In the genomic region with DNA sequence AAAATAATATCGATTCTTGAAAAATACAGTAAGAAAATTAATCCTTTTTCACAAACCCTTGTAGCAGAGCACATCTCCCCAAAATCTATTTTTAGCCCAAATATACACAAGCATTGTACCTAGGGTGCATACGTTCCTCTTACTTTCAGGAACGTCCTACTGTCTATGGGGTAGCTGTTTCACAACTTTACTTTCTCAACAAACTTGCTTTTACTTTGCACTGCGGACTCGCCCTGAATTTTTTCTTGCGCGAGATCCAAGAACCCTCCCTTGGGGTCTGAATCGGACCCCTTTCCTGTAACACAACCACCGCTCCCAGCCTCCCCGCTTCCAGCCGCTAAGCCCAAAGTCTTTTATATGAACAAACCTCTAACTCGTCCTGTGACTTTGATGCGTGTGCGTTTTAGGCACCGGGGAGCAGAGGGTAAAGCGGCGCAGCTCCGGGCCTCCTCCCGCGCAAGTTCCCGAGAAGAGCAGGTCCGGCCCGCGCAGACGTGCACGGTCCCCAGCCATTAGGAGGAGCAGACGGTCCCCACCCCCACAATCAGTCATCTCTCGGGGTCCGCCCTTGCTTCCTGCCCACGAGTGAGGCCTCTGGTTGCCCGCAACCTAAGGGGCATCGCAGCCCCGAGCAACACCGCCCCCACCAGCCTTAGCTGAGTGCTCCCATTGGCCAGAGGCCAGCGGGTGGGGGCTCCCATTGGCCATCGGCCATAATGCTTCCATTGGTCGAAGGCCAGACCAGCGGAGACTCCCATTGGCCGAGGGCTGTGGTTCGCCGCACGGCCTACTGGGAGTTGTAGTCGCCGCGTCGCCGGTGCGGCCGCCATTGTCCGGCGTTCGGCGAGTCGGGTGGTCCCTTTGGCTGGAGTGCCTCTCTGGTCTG, we compare ENCODE assay signal across 1 cellular context.
TF ChIP-seq lines count a peak whose summit lies in the region.

A gene (plus strand): TSS at position 800 of the 886 bp plus-strand sequence. CDS start 127 bp downstream, outside the sequence.

TF ChIP-seq in GM12878, 131 proteins besides CTCF, POLR2A, EP300 and RAD21 (continued from another document and continues in another):
- TF ChIP-seq SPI1 (IDR thresholded peaks at IDR 0.05; ENCODE audit: borderline replicate concordance, insufficient read depth, low read depth, low read length) (no peak), SRF (IDR thresholded peaks at IDR 0.05; ENCODE audit: low read depth in 2 of 2, low read length in 2 of 2) (no peak), BHLHE40 (IDR thresholded peaks at IDR 0.05; ENCODE audit: borderline replicate concordance in 1 of 2, low read depth in 2 of 2, low read length in 1 of 2) (peak; percentile 46 to 75; a peak in 3 of 4 replicates), TBL1XR1 (IDR thresholded peaks at IDR 0.05; ENCODE audit: low read depth, low read length) (no peak), SUPT20H (IDR thresholded peaks at IDR 0.05; ENCODE audit: borderline replicate concordance, control insufficient read depth, low read depth, low read length) (no peak), MEF2A (IDR thresholded peaks at IDR 0.05; ENCODE audit: insufficient read depth, low read depth, low read length) (peak; percentile 60; the same call in 1 of the 2 replicates), NFYA (IDR thresholded peaks at IDR 0.05; ENCODE audit: borderline replicate concordance, low read depth, low read length) (no peak; the same call in 1 of the 2 replicates), NRF1 (conservative IDR thresholded peaks at IDR 0.05; ENCODE audit: low read depth, low read length) (peak; percentile 45), CBFB (IDR thresholded peaks at IDR 0.05; ENCODE audit: low read depth) (peak; percentile 79; the same call in 1 of the 2 replicates), SREBF1 (IDR thresholded peaks at IDR 0.05; ENCODE audit: low read length) (peak; percentile 53), POU2F2 (IDR thresholded peaks at IDR 0.05; ENCODE audit: borderline replicate concordance, low read depth, low read length) (peak; percentile 48; the same call in 1 of the 3 replicates), ATF7 (IDR thresholded peaks at IDR 0.05; ENCODE audit: low read depth) (peak; percentile 51), RFX5 (IDR thresholded peaks at IDR 0.05; ENCODE audit: low read depth, low read length) (peak; percentile 92), RCOR1 (conservative IDR thresholded peaks at IDR 0.05; ENCODE audit: low read depth, low read length) (peak; percentile 64; the same call in 1 of the 2 replicates), JUND (IDR thresholded peaks at IDR 0.05; ENCODE audit: low read depth, low read length) (no peak), SIX5 (IDR thresholded peaks at IDR 0.05; ENCODE audit: low read depth, low read length, severe bottlenecking) (peak; percentile 80), RUNX3 (IDR thresholded peaks at IDR 0.05; ENCODE audit: low read length) (peak; percentile 80), ZNF207 (IDR thresholded peaks at IDR 0.05; ENCODE audit: borderline replicate concordance) (peak; percentile 33; the same call in 1 of the 2 replicates), IKZF1 (conservative IDR thresholded peaks at IDR 0.05) (peak; percentile 92), GATAD2B (conservative IDR thresholded peaks at IDR 0.05; ENCODE audit: low read depth) (no peak; the same call in 1 of the 2 replicates), SMAD5 (IDR thresholded peaks at IDR 0.05; ENCODE audit: low read depth) (no peak), ZNF217 (IDR thresholded peaks at IDR 0.05) (no peak), CREM (IDR thresholded peaks at IDR 0.05; ENCODE audit: low read depth) (peak; percentile 47; the same call in 1 of the 2 replicates), RB1 (IDR thresholded peaks at IDR 0.05; ENCODE audit: borderline replicate concordance) (peak; percentile 82; the same call in 1 of the 2 replicates), MEF2B (IDR thresholded peaks at IDR 0.05; ENCODE audit: partially characterized antibody, poor library complexity, severe bottlenecking) (peak; percentile 24), TCF12 (IDR thresholded peaks at IDR 0.05; ENCODE audit: low read depth, low read length) (peak; percentile 60; the same call in 1 of the 2 replicates)
- TF ChIP-seq, protein P1, sequence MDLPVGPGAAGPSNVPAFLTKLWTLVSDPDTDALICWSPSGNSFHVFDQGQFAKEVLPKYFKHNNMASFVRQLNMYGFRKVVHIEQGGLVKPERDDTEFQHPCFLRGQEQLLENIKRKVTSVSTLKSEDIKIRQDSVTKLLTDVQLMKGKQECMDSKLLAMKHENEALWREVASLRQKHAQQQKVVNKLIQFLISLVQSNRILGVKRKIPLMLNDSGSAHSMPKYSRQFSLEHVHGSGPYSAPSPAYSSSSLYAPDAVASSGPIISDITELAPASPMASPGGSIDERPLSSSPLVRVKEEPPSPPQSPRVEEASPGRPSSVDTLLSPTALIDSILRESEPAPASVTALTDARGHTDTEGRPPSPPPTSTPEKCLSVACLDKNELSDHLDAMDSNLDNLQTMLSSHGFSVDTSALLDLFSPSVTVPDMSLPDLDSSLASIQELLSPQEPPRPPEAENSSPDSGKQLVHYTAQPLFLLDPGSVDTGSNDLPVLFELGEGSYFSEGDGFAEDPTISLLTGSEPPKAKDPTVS (IDR thresholded peaks at IDR 0.05; ENCODE audit: low read depth, low read length) = no peak
- TF ChIP-seq, protein P2, sequence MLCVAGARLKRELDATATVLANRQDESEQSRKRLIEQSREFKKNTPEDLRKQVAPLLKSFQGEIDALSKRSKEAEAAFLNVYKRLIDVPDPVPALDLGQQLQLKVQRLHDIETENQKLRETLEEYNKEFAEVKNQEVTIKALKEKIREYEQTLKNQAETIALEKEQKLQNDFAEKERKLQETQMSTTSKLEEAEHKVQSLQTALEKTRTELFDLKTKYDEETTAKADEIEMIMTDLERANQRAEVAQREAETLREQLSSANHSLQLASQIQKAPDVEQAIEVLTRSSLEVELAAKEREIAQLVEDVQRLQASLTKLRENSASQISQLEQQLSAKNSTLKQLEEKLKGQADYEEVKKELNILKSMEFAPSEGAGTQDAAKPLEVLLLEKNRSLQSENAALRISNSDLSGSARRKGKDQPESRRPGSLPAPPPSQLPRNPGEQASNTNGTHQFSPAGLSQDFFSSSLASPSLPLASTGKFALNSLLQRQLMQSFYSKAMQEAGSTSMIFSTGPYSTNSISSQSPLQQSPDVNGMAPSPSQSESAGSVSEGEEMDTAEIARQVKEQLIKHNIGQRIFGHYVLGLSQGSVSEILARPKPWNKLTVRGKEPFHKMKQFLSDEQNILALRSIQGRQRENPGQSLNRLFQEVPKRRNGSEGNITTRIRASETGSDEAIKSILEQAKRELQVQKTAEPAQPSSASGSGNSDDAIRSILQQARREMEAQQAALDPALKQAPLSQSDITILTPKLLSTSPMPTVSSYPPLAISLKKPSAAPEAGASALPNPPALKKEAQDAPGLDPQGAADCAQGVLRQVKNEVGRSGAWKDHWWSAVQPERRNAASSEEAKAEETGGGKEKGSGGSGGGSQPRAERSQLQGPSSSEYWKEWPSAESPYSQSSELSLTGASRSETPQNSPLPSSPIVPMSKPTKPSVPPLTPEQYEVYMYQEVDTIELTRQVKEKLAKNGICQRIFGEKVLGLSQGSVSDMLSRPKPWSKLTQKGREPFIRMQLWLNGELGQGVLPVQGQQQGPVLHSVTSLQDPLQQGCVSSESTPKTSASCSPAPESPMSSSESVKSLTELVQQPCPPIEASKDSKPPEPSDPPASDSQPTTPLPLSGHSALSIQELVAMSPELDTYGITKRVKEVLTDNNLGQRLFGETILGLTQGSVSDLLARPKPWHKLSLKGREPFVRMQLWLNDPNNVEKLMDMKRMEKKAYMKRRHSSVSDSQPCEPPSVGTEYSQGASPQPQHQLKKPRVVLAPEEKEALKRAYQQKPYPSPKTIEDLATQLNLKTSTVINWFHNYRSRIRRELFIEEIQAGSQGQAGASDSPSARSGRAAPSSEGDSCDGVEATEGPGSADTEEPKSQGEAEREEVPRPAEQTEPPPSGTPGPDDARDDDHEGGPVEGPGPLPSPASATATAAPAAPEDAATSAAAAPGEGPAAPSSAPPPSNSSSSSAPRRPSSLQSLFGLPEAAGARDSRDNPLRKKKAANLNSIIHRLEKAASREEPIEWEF (IDR thresholded peaks at IDR 0.05; ENCODE audit: insufficient replicate concordance, low read depth, low read length) = no peak
- TF ChIP-seq, protein P3, sequence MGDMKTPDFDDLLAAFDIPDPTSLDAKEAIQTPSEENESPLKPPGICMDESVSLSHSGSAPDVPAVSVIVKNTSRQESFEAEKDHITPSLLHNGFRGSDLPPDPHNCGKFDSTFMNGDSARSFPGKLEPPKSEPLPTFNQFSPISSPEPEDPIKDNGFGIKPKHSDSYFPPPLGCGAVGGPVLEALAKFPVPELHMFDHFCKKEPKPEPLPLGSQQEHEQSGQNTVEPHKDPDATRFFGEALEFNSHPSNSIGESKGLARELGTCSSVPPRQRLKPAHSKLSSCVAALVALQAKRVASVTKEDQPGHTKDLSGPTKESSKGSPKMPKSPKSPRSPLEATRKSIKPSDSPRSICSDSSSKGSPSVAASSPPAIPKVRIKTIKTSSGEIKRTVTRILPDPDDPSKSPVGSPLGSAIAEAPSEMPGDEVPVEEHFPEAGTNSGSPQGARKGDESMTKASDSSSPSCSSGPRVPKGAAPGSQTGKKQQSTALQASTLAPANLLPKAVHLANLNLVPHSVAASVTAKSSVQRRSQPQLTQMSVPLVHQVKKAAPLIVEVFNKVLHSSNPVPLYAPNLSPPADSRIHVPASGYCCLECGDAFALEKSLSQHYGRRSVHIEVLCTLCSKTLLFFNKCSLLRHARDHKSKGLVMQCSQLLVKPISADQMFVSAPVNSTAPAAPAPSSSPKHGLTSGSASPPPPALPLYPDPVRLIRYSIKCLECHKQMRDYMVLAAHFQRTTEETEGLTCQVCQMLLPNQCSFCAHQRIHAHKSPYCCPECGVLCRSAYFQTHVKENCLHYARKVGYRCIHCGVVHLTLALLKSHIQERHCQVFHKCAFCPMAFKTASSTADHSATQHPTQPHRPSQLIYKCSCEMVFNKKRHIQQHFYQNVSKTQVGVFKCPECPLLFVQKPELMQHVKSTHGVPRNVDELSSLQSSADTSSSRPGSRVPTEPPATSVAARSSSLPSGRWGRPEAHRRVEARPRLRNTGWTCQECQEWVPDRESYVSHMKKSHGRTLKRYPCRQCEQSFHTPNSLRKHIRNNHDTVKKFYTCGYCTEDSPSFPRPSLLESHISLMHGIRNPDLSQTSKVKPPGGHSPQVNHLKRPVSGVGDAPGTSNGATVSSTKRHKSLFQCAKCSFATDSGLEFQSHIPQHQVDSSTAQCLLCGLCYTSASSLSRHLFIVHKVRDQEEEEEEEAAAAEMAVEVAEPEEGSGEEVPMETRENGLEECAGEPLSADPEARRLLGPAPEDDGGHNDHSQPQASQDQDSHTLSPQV (IDR thresholded peaks at IDR 0.05) = no peak
- TF ChIP-seq, protein P4, sequence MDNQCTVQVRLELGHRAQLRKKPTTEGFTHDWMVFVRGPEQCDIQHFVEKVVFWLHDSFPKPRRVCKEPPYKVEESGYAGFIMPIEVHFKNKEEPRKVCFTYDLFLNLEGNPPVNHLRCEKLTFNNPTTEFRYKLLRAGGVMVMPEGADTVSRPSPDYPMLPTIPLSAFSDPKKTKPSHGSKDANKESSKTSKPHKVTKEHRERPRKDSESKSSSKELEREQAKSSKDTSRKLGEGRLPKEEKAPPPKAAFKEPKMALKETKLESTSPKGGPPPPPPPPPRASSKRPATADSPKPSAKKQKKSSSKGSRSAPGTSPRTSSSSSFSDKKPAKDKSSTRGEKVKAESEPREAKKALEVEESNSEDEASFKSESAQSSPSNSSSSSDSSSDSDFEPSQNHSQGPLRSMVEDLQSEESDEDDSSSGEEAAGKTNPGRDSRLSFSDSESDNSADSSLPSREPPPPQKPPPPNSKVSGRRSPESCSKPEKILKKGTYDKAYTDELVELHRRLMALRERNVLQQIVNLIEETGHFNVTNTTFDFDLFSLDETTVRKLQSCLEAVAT (IDR thresholded peaks at IDR 0.05) = 0 out of 2 replicates have a peak, but pooled peaks have one; percentile 41
- TF ChIP-seq, protein P5, sequence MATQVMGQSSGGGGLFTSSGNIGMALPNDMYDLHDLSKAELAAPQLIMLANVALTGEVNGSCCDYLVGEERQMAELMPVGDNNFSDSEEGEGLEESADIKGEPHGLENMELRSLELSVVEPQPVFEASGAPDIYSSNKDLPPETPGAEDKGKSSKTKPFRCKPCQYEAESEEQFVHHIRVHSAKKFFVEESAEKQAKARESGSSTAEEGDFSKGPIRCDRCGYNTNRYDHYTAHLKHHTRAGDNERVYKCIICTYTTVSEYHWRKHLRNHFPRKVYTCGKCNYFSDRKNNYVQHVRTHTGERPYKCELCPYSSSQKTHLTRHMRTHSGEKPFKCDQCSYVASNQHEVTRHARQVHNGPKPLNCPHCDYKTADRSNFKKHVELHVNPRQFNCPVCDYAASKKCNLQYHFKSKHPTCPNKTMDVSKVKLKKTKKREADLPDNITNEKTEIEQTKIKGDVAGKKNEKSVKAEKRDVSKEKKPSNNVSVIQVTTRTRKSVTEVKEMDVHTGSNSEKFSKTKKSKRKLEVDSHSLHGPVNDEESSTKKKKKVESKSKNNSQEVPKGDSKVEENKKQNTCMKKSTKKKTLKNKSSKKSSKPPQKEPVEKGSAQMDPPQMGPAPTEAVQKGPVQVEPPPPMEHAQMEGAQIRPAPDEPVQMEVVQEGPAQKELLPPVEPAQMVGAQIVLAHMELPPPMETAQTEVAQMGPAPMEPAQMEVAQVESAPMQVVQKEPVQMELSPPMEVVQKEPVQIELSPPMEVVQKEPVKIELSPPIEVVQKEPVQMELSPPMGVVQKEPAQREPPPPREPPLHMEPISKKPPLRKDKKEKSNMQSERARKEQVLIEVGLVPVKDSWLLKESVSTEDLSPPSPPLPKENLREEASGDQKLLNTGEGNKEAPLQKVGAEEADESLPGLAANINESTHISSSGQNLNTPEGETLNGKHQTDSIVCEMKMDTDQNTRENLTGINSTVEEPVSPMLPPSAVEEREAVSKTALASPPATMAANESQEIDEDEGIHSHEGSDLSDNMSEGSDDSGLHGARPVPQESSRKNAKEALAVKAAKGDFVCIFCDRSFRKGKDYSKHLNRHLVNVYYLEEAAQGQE (IDR thresholded peaks at IDR 0.05; ENCODE audit: low read depth, low read length) = no peak
- TF ChIP-seq, protein P6, sequence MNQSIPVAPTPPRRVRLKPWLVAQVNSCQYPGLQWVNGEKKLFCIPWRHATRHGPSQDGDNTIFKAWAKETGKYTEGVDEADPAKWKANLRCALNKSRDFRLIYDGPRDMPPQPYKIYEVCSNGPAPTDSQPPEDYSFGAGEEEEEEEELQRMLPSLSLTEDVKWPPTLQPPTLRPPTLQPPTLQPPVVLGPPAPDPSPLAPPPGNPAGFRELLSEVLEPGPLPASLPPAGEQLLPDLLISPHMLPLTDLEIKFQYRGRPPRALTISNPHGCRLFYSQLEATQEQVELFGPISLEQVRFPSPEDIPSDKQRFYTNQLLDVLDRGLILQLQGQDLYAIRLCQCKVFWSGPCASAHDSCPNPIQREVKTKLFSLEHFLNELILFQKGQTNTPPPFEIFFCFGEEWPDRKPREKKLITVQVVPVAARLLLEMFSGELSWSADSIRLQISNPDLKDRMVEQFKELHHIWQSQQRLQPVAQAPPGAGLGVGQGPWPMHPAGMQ (IDR thresholded peaks at IDR 0.05; ENCODE audit: borderline replicate concordance) = no peak
